Comparison of ENCODE assay signal across 8 cellular contexts in the genomic region with DNA sequence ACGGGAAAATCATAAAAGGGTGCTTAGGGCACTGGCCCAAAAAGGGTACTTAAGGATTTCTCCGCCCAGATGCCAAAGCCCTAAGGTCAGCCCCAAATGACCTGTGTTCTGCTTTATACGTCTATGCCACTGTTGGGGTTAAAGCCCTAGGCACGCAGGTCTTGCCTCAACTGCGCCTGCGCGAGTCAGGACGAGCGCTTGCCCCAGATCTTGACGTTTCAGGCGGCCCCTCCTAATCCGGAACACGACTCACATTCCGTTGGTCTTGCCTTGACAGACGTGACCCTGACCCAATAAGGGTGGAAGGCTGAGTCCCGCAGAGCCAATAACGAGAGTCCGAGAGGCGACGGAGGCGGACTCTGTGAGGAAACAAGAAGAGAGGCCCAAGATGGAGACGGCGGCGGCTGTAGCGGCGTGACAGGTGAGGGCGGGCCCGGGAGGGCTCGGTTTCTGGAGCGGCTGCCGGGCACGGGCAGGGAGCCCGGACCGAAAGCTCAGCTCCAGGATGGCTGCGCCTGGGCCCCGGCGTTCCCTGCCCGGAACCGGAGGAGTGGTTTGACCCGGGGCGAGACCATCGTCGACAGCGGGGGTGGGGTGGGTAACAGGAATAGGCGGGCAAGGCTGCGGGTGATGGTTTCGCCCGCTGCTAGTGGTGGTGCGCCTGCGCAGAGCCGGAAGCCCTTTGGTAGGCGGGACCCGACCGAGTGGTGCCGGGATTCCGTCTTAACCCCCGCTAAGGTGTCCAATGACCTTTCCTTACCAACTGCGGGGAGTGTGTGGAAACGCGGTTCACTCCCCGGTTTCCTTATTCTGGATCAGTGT. TPM values are rescaled to one million over a fixed set of nuclear protein-coding genes. Genes with fewer than 3 reads are reported as not detected.
A peak's percentile ranks its signal among the peaks of the same experiment; 100 is the strongest.
DNase-seq lines count a peak whose midpoint lies in the region; ATAC-seq, FAIRE-seq and TF ChIP-seq lines count a peak whose summit lies in the region.

ARAF (plus strand) TSS at position 375 of the 822 bp plus-strand sequence. CDS start 1,763 bp downstream, outside the sequence.

- CTCF ChIA-PET in activated CD8-positive, alpha-beta memory T cell treated with anti-CD3 and anti-CD28 coated beads, Interleukin-2, amount 10 ng/mL, durations not matched to agents 7 days and 5 days (lab: Charles Lee) = interaction anchor here (0.6 to 1.4 kb wide), 4 partner anchors 10 to 190 kb away, joined by 3 to 4 read pairs (median 4); no protein-coding TSS in a partner anchor
- CTCF ChIA-PET in H1 (lab: Charles Lee; ENCODE audit: partially characterized antibody) = interaction anchor here (0.7 to 1.0 kb wide), 3 partner anchors 53 to 152 kb away, joined by 3 to 4 read pairs (median 3); no protein-coding TSS in a partner anchor

- H3K14ac ChIP-seq in H1 (ENCODE audit: insufficient read length) (no peak within 1 kb of the TSS), mesenchymal stem cell (ENCODE audit: low read length in 2 of 2) (no peak within 1 kb of the TSS)

- no peaks in the 10 kb centered on the region for H3K9me3 Mint-ChIP-seq in activated CD8-positive, alpha-beta memory T cell treated with anti-CD3 and anti-CD28 coated beads, Interleukin-2, amount 10 ng/mL, durations not matched to agents 7 days and 5 days (ENCODE audit: low read depth)

- DNase-seq in COR-L47 (lab: John Stamatoyannopoulos, UW) (peak; percentile 92), HUDEP-2 (lab: John Stamatoyannopoulos, UW; ENCODE audit: unreplicated experiment in 76 of 76) (peak in 75 of 76 experiments; percentile 55 to 98 (median 93)), NT2/D1 (ENCODE audit: low read depth, low spot score) (peak; percentile 98), H1 (ENCODE audit: low read depth in 1 of 2, low spot score in 2 of 2) (peak; percentile 90 to 94), mesenchymal stem cell (peak; percentile 99)
- DNase-seq in activated CD8-positive, alpha-beta memory T cell treated with anti-CD3 and anti-CD28 coated beads, Interleukin-2, amount 10 ng/mL, durations not matched to agents 7 days and 5 days = peak; percentile 98
- peak; percentile 83 for DNase-seq in stimulated activated CD8-positive, alpha-beta memory T cell treated with anti-CD3 and anti-CD28 coated beads, Interleukin-12 subunit alpha, Interleukin-12 subunit beta, amount 100 ng/mL, for 4 hours (ENCODE audit: low read depth)

- peak within 1 kb of the TSS; percentile 93 for H3K4me3 Mint-ChIP-seq in activated CD8-positive, alpha-beta memory T cell treated with anti-CD3 and anti-CD28 coated beads, Interleukin-2, amount 10 ng/mL, durations not matched to agents 7 days and 5 days

- H2BK12ac ChIP-seq in H1 (ENCODE audit: low read depth, low read length) (no peak within 1 kb of the TSS), mesenchymal stem cell (ENCODE audit: low read length in 2 of 2) (no peak within 1 kb of the TSS)

- H3K23me2 ChIP-seq in H1 (ENCODE audit: low read depth, low read length) = peaks cover 5% of the 10 kb centered on the region

- ATAC-seq in GM21381 (IDR thresholded peaks at IDR 0.05; ENCODE audit: unreplicated experiment) = peak; percentile 82
- ATAC-seq in activated CD8-positive, alpha-beta memory T cell treated with anti-CD3 and anti-CD28 coated beads, Interleukin-2, amount 10 ng/mL, durations not matched to agents 7 days and 5 days = peak; percentile 90

- H3K36me3 ChIP-seq in NT2/D1 (ENCODE audit: insufficient read depth, insufficient read length, low read length) (peaks cover 37% of the 10 kb centered on the region), H1 (ENCODE audit: control insufficient read depth in 2 of 4, insufficient read depth in 4 of 4, low read length in 3 of 4) (peaks cover 4 to 24% (median 10%) of the 10 kb centered on the region in 4 experiments; a peak in 7 of 8 replicates), mesenchymal stem cell (ENCODE audit: control insufficient read depth in 1 of 2, insufficient read depth in 2 of 2, low read depth in 1 of 2, low read length in 2 of 2) (peaks cover 15 to 26% of the 10 kb centered on the region in 2 experiments)

- no peak within 1 kb of the TSS for H3K23ac ChIP-seq in H1 (ENCODE audit: insufficient read length)
- no peak within 1 kb of the TSS for H3K23ac ChIP-seq in mesenchymal stem cell (ENCODE audit: low read length in 2 of 2)

- peak in 1 of 2 experiments; percentile 98; a peak in 2 of 3 replicates for TF ChIP-seq EP300 in H1 (IDR thresholded peaks at IDR 0.05; ENCODE audit: borderline replicate concordance in 1 of 2, low read depth in 2 of 2, low read length in 2 of 2)

- peak in 1 of 2 experiments; percentile 71; a peak in 2 of 3 replicates for TF ChIP-seq POLR2A in H1 (IDR thresholded peaks at IDR 0.05; ENCODE audit: control extremely low read depth in 1 of 2, low read depth in 2 of 2, low read length in 2 of 2)

- no peak within 1 kb of the TSS; the same call in 1 of the 2 replicates for H2BK5ac ChIP-seq in H1 (ENCODE audit: low read depth, low read length)
- no peak within 1 kb of the TSS for H2BK5ac ChIP-seq in mesenchymal stem cell (ENCODE audit: low read depth, low read length, poor library complexity, severe bottlenecking)

- H3K9ac ChIP-seq in NT2/D1 (ENCODE audit: insufficient read length, low read depth) (peak within 1 kb of the TSS; percentile 91), H1 (replicated peaks in 1 of 4; ENCODE audit: extremely low read depth in 1 of 4, low read depth in 3 of 4, low read length in 3 of 4) (peak within 1 kb of the TSS; percentile 80 to 87 (median 82)), mesenchymal stem cell (ENCODE audit: low read length) (peak within 1 kb of the TSS; percentile 91)

- H3K4ac ChIP-seq in H1 (replicated peaks; ENCODE audit: insufficient read length, low read depth, low read length) (no peak within 1 kb of the TSS), mesenchymal stem cell (ENCODE audit: low read depth in 1 of 2, low read length in 2 of 2) (peak within 1 kb of the TSS in 1 of 2 experiments; percentile 73)

- H3K4me3 ChIP-seq in NT2/D1 (ENCODE audit: insufficient read length, low read depth) (peak within 1 kb of the TSS; percentile 75), H1 (ENCODE audit: extremely low read depth in 1 of 4, insufficient read depth in 2 of 4, low read depth in 3 of 4, low read length in 4 of 4) (peak within 1 kb of the TSS; percentile 69 to 98 (median 84)), mesenchymal stem cell (ENCODE audit: insufficient read depth in 1 of 2, low read depth in 1 of 2, low read length in 2 of 2) (peak within 1 kb of the TSS; percentile 69 to 86)

- H2AK5ac ChIP-seq in H1 (ENCODE audit: low read depth, low read length) (no peak within 1 kb of the TSS), mesenchymal stem cell (ENCODE audit: low read length, severe bottlenecking) (no peak within 1 kb of the TSS)

- H3K27me3 Mint-ChIP-seq in activated CD8-positive, alpha-beta memory T cell treated with anti-CD3 and anti-CD28 coated beads, Interleukin-2, amount 10 ng/mL, durations not matched to agents 7 days and 5 days = no peaks in the 10 kb centered on the region

- H4K8ac ChIP-seq in H1 (ENCODE audit: extremely low read depth, insufficient read depth, low read length) (peak within 1 kb of the TSS; percentile 97), mesenchymal stem cell (ENCODE audit: low read length) (peak within 1 kb of the TSS; percentile 93)

- peak within 1 kb of the TSS; percentile 93 for H3K18ac ChIP-seq in H1 (ENCODE audit: extremely low read depth, low read length)
- peak within 1 kb of the TSS; percentile 80 to 96 for H3K18ac ChIP-seq in mesenchymal stem cell (ENCODE audit: low read depth in 1 of 2, low read length in 2 of 2)

- H2BK120ac ChIP-seq in H1 (replicated peaks; ENCODE audit: low read depth, low read length) = no peak within 1 kb of the TSS
- H2BK120ac ChIP-seq in mesenchymal stem cell (ENCODE audit: low read depth, low read length) = peak within 1 kb of the TSS; percentile 85

- H3K56ac ChIP-seq in H1 (replicated peaks; ENCODE audit: insufficient read length, low read depth, low read length) = peak within 1 kb of the TSS; percentile 25

- H2BK15ac ChIP-seq in H1 (ENCODE audit: low read length) (no peak within 1 kb of the TSS), mesenchymal stem cell (ENCODE audit: low read depth, poor library complexity, severe bottlenecking) (no peak within 1 kb of the TSS)

- TF ChIP-seq RAD21 in H1 (IDR thresholded peaks at IDR 0.05 in 1 of 2, conservative IDR thresholded peaks at IDR 0.05 in 1 of 2; ENCODE audit: low read depth in 2 of 2, low read length in 2 of 2) = no peak

- H3K27ac Mint-ChIP-seq in activated CD8-positive, alpha-beta memory T cell treated with anti-CD3 and anti-CD28 coated beads, Interleukin-2, amount 10 ng/mL, durations not matched to agents 7 days and 5 days = peak within 1 kb of the TSS; percentile 95

- peaks cover 45% of the 10 kb centered on the region for H3K4me1 Mint-ChIP-seq in activated CD8-positive, alpha-beta memory T cell treated with anti-CD3 and anti-CD28 coated beads, Interleukin-2, amount 10 ng/mL, durations not matched to agents 7 days and 5 days

- FAIRE-seq in H1 (lab: Jason Lieb, UNC) = peak; percentile 98

- H3K4me1 ChIP-seq in NT2/D1 (ENCODE audit: insufficient read depth, insufficient read length) = peaks cover 6% of the 10 kb centered on the region
- no peaks in the 10 kb centered on the region for H3K4me1 ChIP-seq in H1 (replicated peaks in 1 of 4; ENCODE audit: control insufficient read depth in 3 of 4, insufficient read depth in 4 of 4, low read length in 3 of 4)
- peaks cover 10% of the 10 kb centered on the region for H3K4me1 ChIP-seq in mesenchymal stem cell (ENCODE audit: control insufficient read depth, insufficient read depth, low read depth, low read length)

- H2BK20ac ChIP-seq in H1 (ENCODE audit: low read length) = no peak within 1 kb of the TSS

- H4K5ac ChIP-seq in H1 (ENCODE audit: insufficient read length, low read depth, low read length) = no peak within 1 kb of the TSS

- H3K79me2 ChIP-seq in H1 (ENCODE audit: control insufficient read depth in 1 of 2, insufficient read depth in 2 of 2, low read length in 2 of 2) = peaks cover 0 to 7% of the 10 kb centered on the region in 2 experiments; a peak in 1 of 4 replicates

- TF ChIP-seq CTCF in H1 (IDR thresholded peaks at IDR 0.05; ENCODE audit: control extremely low read depth in 1 of 3, insufficient read depth in 1 of 3, low read depth in 1 of 3, low read length in 3 of 3) = no peak

- H4K20me1 ChIP-seq in H1 (replicated peaks in 1 of 2; ENCODE audit: control insufficient read depth in 1 of 2, insufficient read depth in 2 of 2, low read length in 2 of 2) = peaks cover 0 to 2% of the 10 kb centered on the region in 2 experiments

- WGBS in H1 (ENCODE audit: extremely low coverage in 1 of 2, insufficient coverage in 1 of 2, insufficient read length in 1 of 2, insufficient replicate concordance in 2 of 2, low coverage in 1 of 2, low lambda C conversion rate in 2 of 2, missing lambda C conversion rate in 1 of 2), 2 experiments = 1% methylated on average over 17 of the region's 61 CpGs; no CpG with 5 or more reads in 1 of the 2 experiments
- under 1% methylated on average over 47 of the region's 61 CpGs for WGBS in mesenchymal stem cell

- peaks cover 17% of the 10 kb centered on the region for H3K36me3 Mint-ChIP-seq in activated CD8-positive, alpha-beta memory T cell treated with anti-CD3 and anti-CD28 coated beads, Interleukin-2, amount 10 ng/mL, durations not matched to agents 7 days and 5 days

- H3K27me3 ChIP-seq in NT2/D1 (ENCODE audit: insufficient read depth, insufficient read length) (no peaks in the 10 kb centered on the region), H1 (replicated peaks in 1 of 4; ENCODE audit: control insufficient read depth in 3 of 4, extremely low read depth in 1 of 4, insufficient read depth in 3 of 4, low read length in 3 of 4) (no peaks in the 10 kb centered on the region), mesenchymal stem cell (ENCODE audit: control insufficient read depth in 1 of 2, insufficient read depth in 1 of 2, low read length in 2 of 2) (peaks cover 0 to 3% of the 10 kb centered on the region in 2 experiments)

- H3K4me2 ChIP-seq in H1 (ENCODE audit: insufficient read depth in 1 of 2, low read depth in 2 of 2, low read length in 2 of 2) (peak within 1 kb of the TSS; percentile 78 to 92), mesenchymal stem cell (ENCODE audit: low read length, poor library complexity, severe bottlenecking) (peak within 1 kb of the TSS; percentile 91)

- POLR2A ChIA-PET in H1 (lab: Charles Lee; ENCODE audit: partially characterized antibody) = interaction anchor here (0.9 to 1.6 kb wide), 3 partner anchors 13 to 48 kb away, joined by 3 to 6 read pairs (median 5); no protein-coding TSS in a partner anchor

- no peaks in the 10 kb centered on the region for H3K79me1 ChIP-seq in H1 (ENCODE audit: low read depth, low read length)
- peaks cover 8% of the 10 kb centered on the region for H3K79me1 ChIP-seq in mesenchymal stem cell (replicated peaks; ENCODE audit: low read length, poor library complexity, severe bottlenecking)

- peak within 1 kb of the TSS; percentile 90 for H3K27ac ChIP-seq in H1 (ENCODE audit: low read depth, low read length)
- peak within 1 kb of the TSS; percentile 72 for H3K27ac ChIP-seq in mesenchymal stem cell (ENCODE audit: low read length, poor library complexity, severe bottlenecking)

- no peak within 1 kb of the TSS for H4K91ac ChIP-seq in H1 (replicated peaks; ENCODE audit: insufficient read length, low read length)
- H4K91ac ChIP-seq in mesenchymal stem cell (ENCODE audit: low read length) = peak within 1 kb of the TSS; percentile 50

- no peak within 1 kb of the TSS for H2AFZ ChIP-seq in H1 (ENCODE audit: low read length)
- H2AFZ ChIP-seq in mesenchymal stem cell (ENCODE audit: low read depth, low read length) = no peak within 1 kb of the TSS

- no peaks in the 10 kb centered on the region for H3K9me3 ChIP-seq in NT2/D1 (ENCODE audit: insufficient read depth, low read length)
- no peaks in the 10 kb centered on the region for H3K9me3 ChIP-seq in H1 (ENCODE audit: insufficient read depth in 2 of 2, low read depth in 1 of 2, low read length in 1 of 2)
- H3K9me3 ChIP-seq in mesenchymal stem cell (ENCODE audit: control insufficient read depth, low read length) = no peaks in the 10 kb centered on the region

RNA-seq across cellular contexts. Expression of gene ARAF, which starts in this region (rescaled TPM):
- total RNA-seq in activated CD8-positive, alpha-beta memory T cell treated with anti-CD3 and anti-CD28 coated beads, Interleukin-2, amount 10 ng/mL, durations not matched to agents 7 days and 5 days = 10 to 100 TPM; 61.5 to 73.1 TPM
- total RNA-seq in H1 (2021; fragmentation: NEBNext Ultra II Directional; extraction: Animal tissue kit (Norgen Biotek cat#: 25700)) = 45.2 and 48.3 TPM in 2 replicates
- 39.0 and 56.8 TPM in 2 replicates for polyA plus RNA-seq in H1 (2011; rRNA removed)
- 32.0 TPM for polyA plus RNA-seq in H1 (2011; cell fraction: cytosol; rRNA removed)
- polyA plus RNA-seq in H1 (2011; cell fraction: nucleus; rRNA removed) = 111 TPM
- polyA plus RNA-seq in H1 (2012, experiment 1 of 2) = 25.7 to 47.0 TPM (median 43.2 TPM) in 4 replicates
- polyA plus RNA-seq in H1 (2012, experiment 2 of 2) = 37.8 TPM
- 34.6 TPM for polyA plus RNA-seq in H1 (2013, experiment 1 of 2)
- polyA plus RNA-seq in H1 (2013, experiment 2 of 2) = 37.9 TPM
- polyA minus RNA-seq in H1 (2011; rRNA and poly(A)+ RNA removed) = 75.5 and 77.0 TPM in 2 replicates
- 21.1 TPM for polyA minus RNA-seq in H1 (2011; cell fraction: cytosol; rRNA and poly(A)+ RNA removed)
- 27.7 TPM for polyA minus RNA-seq in H1 (2011; cell fraction: nucleus; rRNA and poly(A)+ RNA removed)
- polyA plus RNA-seq in mesenchymal stem cell (2013, experiment 1 of 2) = 54.0 TPM
- 53.1 TPM for polyA plus RNA-seq in mesenchymal stem cell (2013, experiment 2 of 2)

Comparison
In these comparisons a context has a peak if more than half of its experiments do, and no peak if none do; other contexts are left out.
1. Peak in every context shown above with its lines: DNase-seq, ATAC-seq, H3K4me3 ChIP-seq and H3K27ac ChIP-seq.